In genomic region chr1:47275811-47276210, GRCh38 we compare ENCODE assay signal across 5 cellular contexts. TPM values are rescaled to one million over a fixed set of nuclear protein-coding genes. Genes with fewer than 3 reads are reported as not detected.
"Had no signal": no experiment of that assay in that cellular context is flagged by ENCODE, and none has a peak within 500 bp of the region (broad histone marks: within the 10 kb centered on the region; RNA-seq: fewer than 3 reads in every experiment).

No MANE protein-coding gene starts in this region.

RNA-seq across cellular contexts. Expression of gene TAL1, which starts 43.8 kb away (rescaled TPM):
- total RNA-seq: activated CD4-positive, alpha-beta memory T cell treated with anti-CD3 and anti-CD28 coated beads, Interleukin-2, amount 10 ng/mL, durations not matched to agents 7 days and 5 days; activated CD4-positive, alpha-beta T cell treated with anti-CD3 and anti-CD28 coated beads, Interleukin-2, amount 10 ng/mL, durations not matched to agents 7 days and 5 days; activated naive CD8-positive, alpha-beta T cell treated with anti-CD3 and anti-CD28 coated beads, Interleukin-2, amount 10 ng/mL, durations not matched to agents 7 days and 5 days; foreskin keratinocyte; T-helper 2 cell treated with Interferon-gamma antibody and Interleukin-4, amounts not matched to agents 100 ng/mL and 5 ng/mL, for 36 hours had no signal
- polyA plus RNA-seq: foreskin keratinocyte had no signal
